Comparison of ENCODE assay signal across 20 cellular contexts in the genomic region with DNA sequence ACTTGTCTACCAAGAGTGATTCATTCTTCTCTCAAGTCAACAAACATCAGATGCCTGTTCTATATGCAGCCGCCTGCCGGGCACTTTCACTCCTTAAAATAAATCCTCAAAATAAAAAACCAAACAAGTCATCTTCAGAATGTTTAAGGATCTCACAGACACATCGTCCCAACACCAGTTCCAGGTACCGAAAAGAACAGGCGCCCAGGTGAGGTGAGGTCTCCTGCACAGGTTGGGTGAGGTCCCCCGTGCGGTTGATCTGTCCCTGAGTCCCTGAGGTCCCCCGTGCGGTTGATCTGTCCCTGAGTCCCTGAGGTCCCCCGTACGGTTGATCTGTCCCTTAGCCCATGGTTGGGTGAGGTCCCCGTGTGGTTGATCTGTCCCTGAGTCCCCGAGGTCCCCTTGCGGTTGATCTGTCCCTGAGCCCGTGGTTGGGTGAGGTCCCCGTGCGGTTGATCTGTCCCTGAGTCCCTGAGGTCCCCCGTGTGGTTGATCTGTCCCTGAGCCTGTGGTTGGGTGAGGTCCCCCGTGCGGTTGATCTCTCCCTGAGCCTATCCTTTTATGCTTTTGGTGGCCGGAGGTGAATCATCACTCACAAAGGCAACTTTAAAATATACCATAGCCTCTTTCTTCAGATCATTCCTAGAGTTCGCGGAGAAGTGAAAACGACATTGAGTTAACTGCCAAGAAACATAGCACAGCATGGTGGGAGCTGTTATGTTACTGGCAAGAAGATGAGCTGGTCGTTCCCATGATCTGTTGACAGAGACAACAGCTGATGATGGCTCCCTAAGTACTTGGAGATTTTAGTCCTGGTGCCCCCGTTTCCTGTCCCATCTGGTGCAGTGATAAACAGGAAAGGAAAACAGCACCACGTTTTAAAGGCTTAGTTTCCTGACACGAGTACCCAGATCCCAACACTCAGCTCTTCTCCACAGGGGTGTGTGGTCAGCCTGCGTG. TPM values are rescaled to one million over a fixed set of nuclear protein-coding genes. Genes with fewer than 3 reads are reported as not detected.
DNase-seq lines count a peak whose midpoint lies in the region; ATAC-seq, FAIRE-seq and TF ChIP-seq lines count a peak whose summit lies in the region.
"Had no signal": no experiment of that assay in that cellular context is flagged by ENCODE, and none has a peak within 500 bp of the region (broad histone marks: within the 10 kb centered on the region; RNA-seq: fewer than 3 reads in every experiment).

No MANE protein-coding gene starts in this region.

- no peak for DNase-seq in stimulated activated naive CD8-positive, alpha-beta T cell treated with anti-CD3 and anti-CD28 coated beads, Interleukin-15, amount 100 ng/mL, for 72 hours
- no peak for DNase-seq in stimulated activated naive CD8-positive, alpha-beta T cell treated with anti-CD3 and anti-CD28 coated beads, Interleukin-15, Interleukin-2, amounts not matched to agents 100 U/mL and 50 U/mL, for 24 hours
- DNase-seq in RWPE2 (ENCODE audit: low spot score) (peak; percentile 30), memory B cell (ENCODE audit: low spot score in 2 of 2) (no peak), germinal center (ENCODE audit: low spot score) (no peak), GM12891 (ENCODE audit: insufficient read length, low spot score) (no peak)
- no peak for DNase-seq in stimulated activated CD4-positive, alpha-beta T cell treated with anti-CD3 and anti-CD28 coated beads, Interleukin-15, amount 100 ng/mL, for 24 hours
- DNase-seq: activated CD4-positive, alpha-beta T cell treated with anti-CD3 and anti-CD28 coated beads, Interleukin-2, amount 50 U/mL, for 48 hours; erythroblast; foreskin melanocyte; Karpas-422; midbrain; NCI-H1417; SHP77; stimulated activated naive CD4-positive, alpha-beta T cell; transverse colon had no signal

- H3K4me3 Mint-ChIP-seq in stimulated activated naive CD8-positive, alpha-beta T cell treated with anti-CD3 and anti-CD28 coated beads, Interleukin-15, amount 100 ng/mL, for 72 hours, result no peak overlapping the region
- peak overlapping the region; percentile 27 for H3K4me3 Mint-ChIP-seq in memory B cell
- H3K4me3 Mint-ChIP-seq: neural progenitor cell had no signal

- no peaks in the 10 kb centered on the region for H3K9me3 ChIP-seq in RWPE2 (ENCODE audit: severe bottlenecking)
- H3K9me3 ChIP-seq: transverse colon had no signal

- H3K4me1 ChIP-seq in RWPE2 (ENCODE audit: insufficient read depth, poor library complexity, severe bottlenecking), result no peaks in the 10 kb centered on the region
- H3K4me1 ChIP-seq: neural progenitor cell, transverse colon had no signal

- no peaks in the 10 kb centered on the region for H3K27me3 ChIP-seq in RWPE2 (ENCODE audit: insufficient read depth, poor library complexity, severe bottlenecking)
- H3K27me3 ChIP-seq: cardiac muscle cell, dorsolateral prefrontal cortex, neural progenitor cell, transverse colon had no signal

- H3K4me1 Mint-ChIP-seq in stimulated activated naive CD8-positive, alpha-beta T cell treated with anti-CD3 and anti-CD28 coated beads, Interleukin-15, amount 100 ng/mL, for 72 hours, result no peaks in the 10 kb centered on the region
- peaks cover 6% of the 10 kb centered on the region for H3K4me1 Mint-ChIP-seq in memory B cell
- H3K4me1 Mint-ChIP-seq: neural progenitor cell had no signal

- no peak overlapping the region for H3K4me3 ChIP-seq in RWPE2 (ENCODE audit: severe bottlenecking)
- H3K4me3 ChIP-seq: cardiac muscle cell, dorsolateral prefrontal cortex, neural progenitor cell, transverse colon had no signal

- no peak for TF ChIP-seq POLR2A in GM12891 (IDR thresholded peaks at IDR 0.05; ENCODE audit: low read depth, low read length)

- peaks cover 5% of the 10 kb centered on the region; the same call in 1 of the 2 replicates for H3K36me3 ChIP-seq in RWPE2 (ENCODE audit: low read depth)
- H3K36me3 ChIP-seq: neural progenitor cell had no signal

- TF ChIP-seq CTCF in RWPE2 (IDR thresholded peaks at IDR 0.05; ENCODE audit: poor library complexity, severe bottlenecking), result no peak

- peak overlapping the region; percentile 5 to 50 for H3K27ac Mint-ChIP-seq in stimulated activated naive CD8-positive, alpha-beta T cell treated with anti-CD3 and anti-CD28 coated beads, Interleukin-15, amount 100 ng/mL, for 72 hours
- peak overlapping the region; percentile 75 for H3K27ac Mint-ChIP-seq in memory B cell
- H3K27ac Mint-ChIP-seq: neural progenitor cell had no signal

- no peaks in the 10 kb centered on the region for H3K27me3 Mint-ChIP-seq in stimulated activated naive CD8-positive, alpha-beta T cell treated with anti-CD3 and anti-CD28 coated beads, Interleukin-15, amount 100 ng/mL, for 72 hours
- no peaks in the 10 kb centered on the region for H3K27me3 Mint-ChIP-seq in memory B cell

- no peak overlapping the region for H3K27ac ChIP-seq in RWPE2 (ENCODE audit: poor library complexity, severe bottlenecking)
- H3K27ac ChIP-seq: cardiac muscle cell, dorsolateral prefrontal cortex, neural progenitor cell, transverse colon had no signal

- H3K36me3 Mint-ChIP-seq in memory B cell, result peaks cover 50% of the 10 kb centered on the region

- peaks cover 0 to 12% of the 10 kb centered on the region in 2 donors for H3K9me3 Mint-ChIP-seq in stimulated activated naive CD8-positive, alpha-beta T cell treated with anti-CD3 and anti-CD28 coated beads, Interleukin-15, amount 100 ng/mL, for 72 hours
- peaks cover 5% of the 10 kb centered on the region for H3K9me3 Mint-ChIP-seq in memory B cell

- ATAC-seq in stimulated activated naive CD8-positive, alpha-beta T cell treated with anti-CD3 and anti-CD28 coated beads, Interleukin-15, amount 100 ng/mL, for 72 hours, result no peak
- no peak for ATAC-seq in stimulated activated naive CD8-positive, alpha-beta T cell treated with anti-CD3 and anti-CD28 coated beads, Interleukin-15, Interleukin-2, amounts not matched to agents 100 U/mL and 50 U/mL, for 24 hours
- ATAC-seq in RWPE2 (ENCODE audit: low read depth), result no peak
- ATAC-seq in memory B cell (ENCODE audit: low read depth), result peak; percentile 22

- no peak for FAIRE-seq in GM12891 (lab: Jason Lieb, UNC)
- FAIRE-seq: H54 had no signal

TF ChIP-seq in GM12891, 5 proteins besides CTCF, POLR2A, EP300 and RAD21:
- TF ChIP-seq POU2F2 (IDR thresholded peaks at IDR 0.05; ENCODE audit: low read depth, low read length) (no peak), SPI1 (IDR thresholded peaks at IDR 0.05; ENCODE audit: low read depth, low read length) (no peak), POLR2AphosphoS5 (IDR thresholded peaks at IDR 0.05; ENCODE audit: low read depth, low read length) (no peak)

RNA-seq across cellular contexts. Expression of a gene that starts 56.7 kb away (rescaled TPM):
- polyA plus RNA-seq in GM12891 (2012; ENCODE audit: low read depth, missing spikeins), result 0.17 TPM
